In the genomic region with DNA sequence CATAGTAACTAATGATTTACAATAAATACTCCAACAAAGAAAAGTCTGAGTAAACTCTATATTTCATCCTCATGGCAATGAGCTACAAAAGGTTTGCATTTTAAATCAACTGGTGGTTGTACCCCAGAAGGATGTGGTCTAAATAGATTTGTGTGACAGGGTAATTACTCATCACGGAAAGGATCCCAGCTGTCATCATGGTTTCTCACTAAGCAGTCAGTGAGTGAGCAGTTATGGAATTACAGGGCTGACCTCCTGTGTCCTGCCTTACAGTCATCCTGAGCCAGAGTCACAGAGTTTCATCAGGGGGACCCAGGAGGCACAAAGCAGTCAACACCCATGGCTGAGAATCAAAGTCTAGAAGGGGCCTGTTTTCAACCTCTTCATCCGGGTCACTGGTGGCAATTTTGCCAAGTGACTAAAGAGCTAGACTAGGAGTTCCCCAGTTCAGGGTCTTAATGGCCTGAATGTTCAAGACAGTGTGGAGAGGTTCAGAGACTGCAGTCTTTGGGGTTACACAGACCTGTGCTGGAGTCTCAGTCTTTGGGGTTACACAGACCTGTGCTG, we compare ENCODE assay signal across 8 cellular contexts.
A peak's percentile ranks its signal among the peaks of the same experiment; 100 is the strongest.
DNase-seq lines count a peak whose midpoint lies in the region; ATAC-seq and TF ChIP-seq lines count a peak whose summit lies in the region.

No MANE protein-coding gene starts in this region.

- WGBS in body of pancreas, 2 donors, result 77% methylated on average over 1 to 2 of the region's 2 CpGs
- 38 to 47% (median 46%) methylated on average over 2 of the region's 2 CpGs for WGBS in spleen, 5 donors

- H3K9me3 ChIP-seq in body of pancreas (no peaks in the 10 kb centered on the region), spleen (peaks cover 0 to 3% (median 0%) of the 10 kb centered on the region in 8 donors)

- peak; percentile 81 for ATAC-seq in GM21717 (IDR thresholded peaks at IDR 0.05; ENCODE audit: unreplicated experiment)
- no peak for ATAC-seq in body of pancreas

- H3K4me3 ChIP-seq in GM12865 (ENCODE audit: low read depth, low read length) (no peak overlapping the region), body of pancreas (no peak overlapping the region), spleen (no peak overlapping the region)
- no peak overlapping the region for H3K4me3 ChIP-seq in Jurkat, Clone E6-1 (ENCODE audit: low read length)

- TF ChIP-seq CTCF in GM12865 (IDR thresholded peaks at IDR 0.05; ENCODE audit: insufficient read depth, low read depth, low read length, missing control alignments) (no peak), body of pancreas (IDR thresholded peaks at IDR 0.05) (no peak), spleen (IDR thresholded peaks at IDR 0.05 in 8 of 11, conservative IDR thresholded peaks at IDR 0.05 in 3 of 11) (no peak)

- TF ChIP-seq POLR2A in body of pancreas (IDR thresholded peaks at IDR 0.05) (no peak), spleen (IDR thresholded peaks at IDR 0.05) (no peak)

- intact Hi-C loops in body of pancreas (cut with DNase I) (no loop called here), spleen (cut with DNase I; ENCODE audit: low total_unique reads) (no loop called here)

- DNase-seq in GM12865 (ENCODE audit: low read depth), result peak; percentile 95
- peak; percentile 65 for DNase-seq in Jurkat, Clone E6-1 (ENCODE audit: low read depth, low spot score)
- peak; percentile 55 for DNase-seq in amniotic stem cell (lab: John Stamatoyannopoulos, UW)
- peak; percentile 57 to 71 for DNase-seq in stimulated activated CD4-positive, alpha-beta T cell treated with anti-CD3 and anti-CD28 coated beads, Interleukin-15, amount 100 ng/mL, for 48 hours (ENCODE audit: low read depth in 2 of 2)
- DNase-seq in body of pancreas, result no peak
- DNase-seq in spleen, result no peak
- DNase-seq in NK-92 treated with Interleukin-12 subunit alpha and Interleukin-12 subunit beta, amount 100 ng/mL, for 24 hours (lab: John Stamatoyannopoulos, UW), result no peak

- H3K27ac ChIP-seq in body of pancreas, result no peak overlapping the region
- H3K27ac ChIP-seq in spleen, result no peak overlapping the region

- H3K27me3 ChIP-seq in body of pancreas, result no peaks in the 10 kb centered on the region
- H3K27me3 ChIP-seq in spleen (replicated peaks in 1 of 7), result no peaks in the 10 kb centered on the region

- H3K4me1 ChIP-seq in body of pancreas, result no peaks in the 10 kb centered on the region
- no peaks in the 10 kb centered on the region for H3K4me1 ChIP-seq in spleen

- H3K36me3 ChIP-seq in body of pancreas (replicated peaks in 1 of 2; ENCODE audit: insufficient read depth in 1 of 2, low read depth in 2 of 2) (no peaks in the 10 kb centered on the region), spleen (no peaks in the 10 kb centered on the region)

Comparison
In these comparisons a context has a peak if more than half of its experiments do, and no peak if none do; other contexts are left out.
1. DNase-seq: peak in GM12865 (single experiment), Jurkat, Clone E6-1 (single experiment), amniotic stem cell (single experiment) and stimulated activated CD4-positive, alpha-beta T cell treated with anti-CD3 and anti-CD28 coated beads, Interleukin-15, amount 100 ng/mL, for 48 hours (2 of 2); none in body of pancreas (0 of 4), spleen (single experiment) and NK-92 treated with Interleukin-12 subunit alpha and Interleukin-12 subunit beta, amount 100 ng/mL, for 24 hours (single experiment).